In the genomic region with DNA sequence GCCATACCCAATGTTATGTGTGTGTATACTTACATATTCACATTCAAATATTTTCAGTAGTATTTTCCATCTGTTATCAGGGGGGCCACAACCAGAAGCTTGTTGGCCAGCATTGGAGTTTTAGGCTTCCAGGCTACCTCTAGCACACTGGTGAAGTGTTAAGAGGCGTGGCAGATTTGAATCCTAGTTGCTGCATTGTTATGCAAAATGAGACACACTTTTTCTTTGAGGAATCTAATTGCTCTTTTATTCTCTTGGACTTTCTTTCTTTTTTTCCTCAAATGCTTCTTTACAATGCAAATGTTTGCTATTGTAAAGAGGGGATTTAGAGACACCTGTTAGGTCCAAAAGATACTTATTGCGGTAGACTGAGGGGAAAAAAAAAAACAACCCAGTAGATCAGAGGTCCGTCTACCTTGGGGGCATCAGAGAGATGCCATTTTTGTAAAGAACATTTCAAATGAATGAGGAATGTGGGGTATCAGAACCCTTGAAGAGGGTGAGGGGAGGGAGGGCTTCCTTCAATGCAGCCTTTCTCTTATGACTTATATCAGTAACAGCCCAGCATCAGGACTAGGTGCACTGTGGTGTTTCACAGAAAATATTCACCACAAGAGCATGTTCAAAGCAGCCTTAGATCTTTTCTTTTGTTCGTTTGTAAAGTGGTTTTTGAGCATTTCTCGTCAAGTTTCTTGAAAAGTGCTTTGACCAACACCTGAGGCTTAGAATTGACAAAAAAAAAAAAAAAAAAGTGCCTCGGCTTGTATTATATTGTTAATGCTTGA, we compare ENCODE assay signal across 8 cellular contexts. TPM values are rescaled to one million over a fixed set of nuclear protein-coding genes. Genes with fewer than 3 reads are reported as not detected.
A peak's percentile ranks its signal among the peaks of the same experiment; 100 is the strongest.
DNase-seq lines count a peak whose midpoint lies in the region; ATAC-seq, FAIRE-seq and TF ChIP-seq lines count a peak whose summit lies in the region.

No MANE protein-coding gene starts in this region.

- TF ChIP-seq EP300 in A549 (IDR thresholded peaks at IDR 0.05): no peak

- H3K4me3 ChIP-seq in A549 (peak overlapping the region; percentile 92; the same call in 2 of the 3 replicates), body of pancreas (no peak overlapping the region), mucosa of rectum (ENCODE audit: low read length in 2 of 2) (peak overlapping the region; percentile 92 to 98)

- no peaks in the 10 kb centered on the region for H3K27me3 Mint-ChIP-seq in IgD-negative memory B cell

- TF ChIP-seq RAD21 in A549 (conservative IDR thresholded peaks at IDR 0.05 in 1 of 2, IDR thresholded peaks at IDR 0.05 in 1 of 2): no peak

- peaks cover 11% of the 10 kb centered on the region; the same call in 2 of the 3 replicates for H3K4me1 ChIP-seq in A549
- H3K4me1 ChIP-seq in body of pancreas: peaks cover 55% of the 10 kb centered on the region
- H3K4me1 ChIP-seq in mucosa of rectum (ENCODE audit: control insufficient read depth in 2 of 2, insufficient read depth in 2 of 2, low read length in 2 of 2): peaks cover 17 to 33% of the 10 kb centered on the region in 2 donors

- H3K27ac ChIP-seq in A549: no peak overlapping the region
- peak overlapping the region in 3 of 4 donors; percentile 97 to 99 (median 98) for H3K27ac ChIP-seq in body of pancreas
- H3K27ac ChIP-seq in mucosa of rectum (ENCODE audit: low read depth in 2 of 2, low read length in 2 of 2): no peak overlapping the region

- H3K36me3 ChIP-seq in body of pancreas (replicated peaks in 1 of 2; ENCODE audit: insufficient read depth in 1 of 2, low read depth in 2 of 2) (no peaks in the 10 kb centered on the region), mucosa of rectum (ENCODE audit: control insufficient read depth in 2 of 2, insufficient read depth in 2 of 2, low read length in 2 of 2) (no peaks in the 10 kb centered on the region)

- CTCF ChIA-PET in A549 (lab: Yijun Ruan, JAX): interaction anchor here (1.6 kb wide), 1 partner anchor 12 kb away, joined by 5 read pairs; no protein-coding TSS in a partner anchor

- H3K27me3 ChIP-seq in body of pancreas (no peaks in the 10 kb centered on the region), mucosa of rectum (ENCODE audit: control insufficient read depth in 2 of 2, insufficient read depth in 2 of 2, low read length in 2 of 2) (no peaks in the 10 kb centered on the region)

- DNase-seq in A549 (ENCODE audit: low read depth in 1 of 2, low spot score in 1 of 2) (no peak), body of pancreas (no peak), NCI-H1417 (lab: John Stamatoyannopoulos, UW) (no peak), NCI-H526 treated with DMSO at 0.1 percent for 48 hours (lab: John Stamatoyannopoulos, UW) (no peak), UCSD-AML1 (lab: John Stamatoyannopoulos, UW; ENCODE audit: unreplicated experiment) (no peak)

- H3K9ac ChIP-seq in mucosa of rectum (ENCODE audit: low read depth in 1 of 2, low read length in 2 of 2): peak overlapping the region; percentile 41 to 97

- WGBS in A549 (ENCODE audit: missing lambda C conversion rate): 89% methylated on average over 6 of the region's 6 CpGs
- WGBS in body of pancreas, 2 donors: 20 to 24% methylated on average over 6 of the region's 6 CpGs

- intact Hi-C loops in body of pancreas (cut with DNase I): no loop called here

- peak overlapping the region; percentile 94 for H3K4me2 ChIP-seq in A549

- peak overlapping the region; percentile 90 to 100 (median 100) for H3K4me3 Mint-ChIP-seq in IgD-negative memory B cell

- peaks cover 40 to 48% (median 47%) of the 10 kb centered on the region in 3 donors for H3K4me1 Mint-ChIP-seq in IgD-negative memory B cell

- TF ChIP-seq POLR2A in A549 (IDR thresholded peaks at IDR 0.05; ENCODE audit: low read length): no peak
- TF ChIP-seq POLR2A in body of pancreas (IDR thresholded peaks at IDR 0.05): no peak

- H3K27ac Mint-ChIP-seq in IgD-negative memory B cell: peak overlapping the region; percentile 93 to 97 (median 97)

- POLR2A ChIA-PET in A549 (lab: Yijun Ruan, JAX): no interaction called here

- peaks cover 2% of the 10 kb centered on the region for H3K36me3 Mint-ChIP-seq in IgD-negative memory B cell

- H3K9me3 ChIP-seq in A549 (no peaks in the 10 kb centered on the region), body of pancreas (no peaks in the 10 kb centered on the region), mucosa of rectum (ENCODE audit: control insufficient read depth in 2 of 2, low read length in 2 of 2) (no peaks in the 10 kb centered on the region)

- TF ChIP-seq CTCF in A549 (IDR thresholded peaks at IDR 0.05) (no peak), body of pancreas (IDR thresholded peaks at IDR 0.05) (no peak)

- H3K9me3 Mint-ChIP-seq in IgD-negative memory B cell: no peaks in the 10 kb centered on the region

- ATAC-seq in A549: no peak
- no peak for ATAC-seq in body of pancreas
- ATAC-seq in HG02610 (IDR thresholded peaks at IDR 0.05; ENCODE audit: unreplicated experiment): no peak

- no peak for FAIRE-seq in A549 (lab: Jason Lieb, UNC)

TF ChIP-seq in A549, 52 proteins besides CTCF, POLR2A, EP300 and RAD21:
- TF ChIP-seq JUN (IDR thresholded peaks at IDR 0.05) (no peak), CBX8 (IDR thresholded peaks at IDR 0.05) (no peak), MAFK (IDR thresholded peaks at IDR 0.05; ENCODE audit: partially characterized antibody) (no peak), HOXB13 (CRISPR knock-in tag; IDR thresholded peaks at IDR 0.05; ENCODE audit: low read depth) (no peak), SREBF2 (IDR thresholded peaks at IDR 0.05) (no peak), HOXB5 (CRISPR knock-in tag; IDR thresholded peaks at IDR 0.05) (no peak), RNF2 (IDR thresholded peaks at IDR 0.05; ENCODE audit: borderline replicate concordance, low read depth) (no peak), ZC3H11A (IDR thresholded peaks at IDR 0.05) (no peak), CEBPB (IDR thresholded peaks at IDR 0.05) (no peak), NPAS2 (CRISPR knock-in tag; IDR thresholded peaks at IDR 0.05; ENCODE audit: borderline replicate concordance) (no peak), ESRRA (IDR thresholded peaks at IDR 0.05; ENCODE audit: borderline replicate concordance, low read length) (no peak), NR3C1 (IDR thresholded peaks at IDR 0.05) (no peak)
- TF ChIP-seq, protein P1, sequence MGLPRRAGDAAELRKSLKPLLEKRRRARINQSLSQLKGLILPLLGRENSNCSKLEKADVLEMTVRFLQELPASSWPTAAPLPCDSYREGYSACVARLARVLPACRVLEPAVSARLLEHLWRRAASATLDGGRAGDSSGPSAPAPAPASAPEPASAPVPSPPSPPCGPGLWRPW (IDR thresholded peaks at IDR 0.05): no peak
- TF ChIP-seq, protein P2, sequence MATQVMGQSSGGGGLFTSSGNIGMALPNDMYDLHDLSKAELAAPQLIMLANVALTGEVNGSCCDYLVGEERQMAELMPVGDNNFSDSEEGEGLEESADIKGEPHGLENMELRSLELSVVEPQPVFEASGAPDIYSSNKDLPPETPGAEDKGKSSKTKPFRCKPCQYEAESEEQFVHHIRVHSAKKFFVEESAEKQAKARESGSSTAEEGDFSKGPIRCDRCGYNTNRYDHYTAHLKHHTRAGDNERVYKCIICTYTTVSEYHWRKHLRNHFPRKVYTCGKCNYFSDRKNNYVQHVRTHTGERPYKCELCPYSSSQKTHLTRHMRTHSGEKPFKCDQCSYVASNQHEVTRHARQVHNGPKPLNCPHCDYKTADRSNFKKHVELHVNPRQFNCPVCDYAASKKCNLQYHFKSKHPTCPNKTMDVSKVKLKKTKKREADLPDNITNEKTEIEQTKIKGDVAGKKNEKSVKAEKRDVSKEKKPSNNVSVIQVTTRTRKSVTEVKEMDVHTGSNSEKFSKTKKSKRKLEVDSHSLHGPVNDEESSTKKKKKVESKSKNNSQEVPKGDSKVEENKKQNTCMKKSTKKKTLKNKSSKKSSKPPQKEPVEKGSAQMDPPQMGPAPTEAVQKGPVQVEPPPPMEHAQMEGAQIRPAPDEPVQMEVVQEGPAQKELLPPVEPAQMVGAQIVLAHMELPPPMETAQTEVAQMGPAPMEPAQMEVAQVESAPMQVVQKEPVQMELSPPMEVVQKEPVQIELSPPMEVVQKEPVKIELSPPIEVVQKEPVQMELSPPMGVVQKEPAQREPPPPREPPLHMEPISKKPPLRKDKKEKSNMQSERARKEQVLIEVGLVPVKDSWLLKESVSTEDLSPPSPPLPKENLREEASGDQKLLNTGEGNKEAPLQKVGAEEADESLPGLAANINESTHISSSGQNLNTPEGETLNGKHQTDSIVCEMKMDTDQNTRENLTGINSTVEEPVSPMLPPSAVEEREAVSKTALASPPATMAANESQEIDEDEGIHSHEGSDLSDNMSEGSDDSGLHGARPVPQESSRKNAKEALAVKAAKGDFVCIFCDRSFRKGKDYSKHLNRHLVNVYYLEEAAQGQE (IDR thresholded peaks at IDR 0.05): no peak
TF ChIP-seq in A549: peak in this region for 0.

RNA-seq across cellular contexts. Expression of a gene that starts 3.8 kb away (rescaled TPM):
- polyA plus RNA-seq in A549 (2011; rRNA removed) (33.0 and 45.6 TPM in 2 replicates), A549 (2017; fragmentation: RNase III; extraction: RNeasy Plus Mini Kit Qiagen cat#74134 plus additional on column Dnase treatment) (28.7 to 45.4 TPM (median 36.9 TPM) in 3 replicates), IgD-negative memory B cell (24.9 TPM)
- polyA plus RNA-seq in A549 (2012; cell fraction: cytosol; rRNA removed): 14.3 and 16.2 TPM in 2 replicates
- 22.5 and 26.4 TPM in 2 replicates for polyA plus RNA-seq in A549 (2012; cell fraction: nucleus; rRNA removed)
- 70.7 and 80.6 TPM in 2 replicates for polyA minus RNA-seq in A549 (2011; rRNA and poly(A)+ RNA removed)
- 100 to 1,000 TPM in 1 of 2 donors, 10 to 100 TPM in 1; 83.8 to 117 TPM for total RNA-seq in body of pancreas

Comparison
In these comparisons a context has a peak if more than half of its experiments do, and no peak if none do; other contexts are left out.
1. H3K27ac ChIP-seq: peak in body of pancreas (3 of 4); none in A549 (0 of 2) and mucosa of rectum (0 of 2).
2. H3K4me3 ChIP-seq: peak in A549 (single experiment) and mucosa of rectum (2 of 2); none in body of pancreas (0 of 2).